Comparison of ENCODE assay signal across 9 cellular contexts in genomic region chr3:63960048-63960711, GRCh38. TPM values are rescaled to one million over a fixed set of nuclear protein-coding genes. Genes with fewer than 3 reads are reported as not detected.
DNase-seq lines count a peak whose midpoint lies in the region; ATAC-seq and TF ChIP-seq lines count a peak whose summit lies in the region.
"Had no signal": no experiment of that assay in that cellular context is flagged by ENCODE, and none has a peak within 500 bp of the region (broad histone marks: within the 10 kb centered on the region; RNA-seq: fewer than 3 reads in every experiment).

No MANE protein-coding gene starts in this region.

- H3K9me3 ChIP-seq in mesenchymal stem cell (ENCODE audit: control insufficient read depth, low read length): no peaks in the 10 kb centered on the region
- no peaks in the 10 kb centered on the region for H3K9me3 ChIP-seq in aorta (ENCODE audit: control insufficient read depth, low read length)

- H3K4me2 ChIP-seq in mesenchymal stem cell (ENCODE audit: low read length, poor library complexity, severe bottlenecking): peak overlapping the region; percentile 62

- H2AK5ac ChIP-seq in mesenchymal stem cell (ENCODE audit: low read length, severe bottlenecking): no peak overlapping the region

- WGBS in mesenchymal stem cell: 62% methylated on average over 6 of the region's 6 CpGs
- 4% methylated on average over 6 of the region's 6 CpGs for WGBS in aorta, 2 donors

- H3K4me3 ChIP-seq in cardiac fibroblast (replicated peaks in 1 of 2; ENCODE audit: low read depth in 2 of 2, low read length in 2 of 2) (peak overlapping the region; percentile 14 to 53), mesenchymal stem cell (ENCODE audit: insufficient read depth in 1 of 2, low read depth in 1 of 2, low read length in 2 of 2) (peak overlapping the region in 1 of 2 experiments; percentile 77), aorta (ENCODE audit: low read length in 2 of 2) (peak overlapping the region; percentile 39 to 77)

- peak overlapping the region; percentile 33 for H3K27ac Mint-ChIP-seq in T-helper 1 cell treated with Interleukin-12 subunit alpha and Interleukin-12 subunit beta and Interleukin-4 antibody, amounts not matched to agents 30 μg/mL and 1 μg/mL, for 36 hours

- peak; percentile 78 for ATAC-seq in aorta (ENCODE audit: low FRiP score)
- ATAC-seq in GM21576 (IDR thresholded peaks at IDR 0.05; ENCODE audit: unreplicated experiment): no peak

- peak overlapping the region in 1 of 2 experiments; percentile 35 for H3K4ac ChIP-seq in mesenchymal stem cell (ENCODE audit: low read depth in 1 of 2, low read length in 2 of 2)

- peak overlapping the region in 1 of 2 experiments; percentile 28 for H3K18ac ChIP-seq in mesenchymal stem cell (ENCODE audit: low read depth in 1 of 2, low read length in 2 of 2)

- peaks cover 34% of the 10 kb centered on the region for H3K4me1 Mint-ChIP-seq in T-helper 1 cell treated with Interleukin-12 subunit alpha and Interleukin-12 subunit beta and Interleukin-4 antibody, amounts not matched to agents 30 μg/mL and 1 μg/mL, for 36 hours (ENCODE audit: low read depth)

- no peaks in the 10 kb centered on the region for H3K9me3 Mint-ChIP-seq in T-helper 1 cell treated with Interleukin-12 subunit alpha and Interleukin-12 subunit beta and Interleukin-4 antibody, amounts not matched to agents 30 μg/mL and 1 μg/mL, for 36 hours

- peaks cover 18% of the 10 kb centered on the region for H3K79me1 ChIP-seq in mesenchymal stem cell (replicated peaks; ENCODE audit: low read length, poor library complexity, severe bottlenecking)

- H2AFZ ChIP-seq in mesenchymal stem cell (ENCODE audit: low read depth, low read length): no peak overlapping the region

- no peak overlapping the region for H2BK12ac ChIP-seq in mesenchymal stem cell (ENCODE audit: low read length in 2 of 2)

- no peak overlapping the region for H2BK120ac ChIP-seq in mesenchymal stem cell (ENCODE audit: low read depth, low read length)

- no peak overlapping the region for H4K91ac ChIP-seq in mesenchymal stem cell (ENCODE audit: low read length)

- H2BK5ac ChIP-seq in mesenchymal stem cell (ENCODE audit: low read depth, low read length, poor library complexity, severe bottlenecking): no peak overlapping the region

- no peak overlapping the region for H3K14ac ChIP-seq in mesenchymal stem cell (ENCODE audit: low read length in 2 of 2)

- no peak overlapping the region for H2BK15ac ChIP-seq in mesenchymal stem cell (ENCODE audit: low read depth, poor library complexity, severe bottlenecking)

- H3K27ac ChIP-seq in mesenchymal stem cell (ENCODE audit: low read length, poor library complexity, severe bottlenecking) (peak overlapping the region; percentile 31), aorta (ENCODE audit: low read depth in 1 of 2, low read length in 2 of 2) (peak overlapping the region; percentile 28 to 69)

- no peak for DNase-seq in T-helper 1 cell
- DNase-seq in NCI-H226: peak; percentile 52
- DNase-seq in cardiac fibroblast (ENCODE audit: low read depth in 2 of 2): peak; percentile 80 to 82
- DNase-seq in mesenchymal stem cell: peak; percentile 81
- peak; percentile 61 to 76 for DNase-seq in aorta
- DNase-seq in effector CD4-positive, alpha-beta T cell: no peak
- DNase-seq: DND-41 had no signal

- H3K27me3 ChIP-seq in mesenchymal stem cell (ENCODE audit: control insufficient read depth in 1 of 2, insufficient read depth in 1 of 2, low read length in 2 of 2): no peaks in the 10 kb centered on the region
- no peaks in the 10 kb centered on the region for H3K27me3 ChIP-seq in aorta (ENCODE audit: control insufficient read depth in 1 of 2, insufficient read depth in 2 of 2, low read length in 1 of 2)

- peak overlapping the region; percentile 87 for H4K8ac ChIP-seq in mesenchymal stem cell (ENCODE audit: low read length)

- H3K36me3 ChIP-seq in mesenchymal stem cell (ENCODE audit: control insufficient read depth in 1 of 2, insufficient read depth in 2 of 2, low read depth in 1 of 2, low read length in 2 of 2) (peaks cover 0 to 22% of the 10 kb centered on the region in 2 experiments), aorta (ENCODE audit: control insufficient read depth in 1 of 2, insufficient read depth in 2 of 2, low read length in 1 of 2) (no peaks in the 10 kb centered on the region)

- peak overlapping the region; percentile 85 for H3K9ac ChIP-seq in mesenchymal stem cell (ENCODE audit: low read length)

- peaks cover 8% of the 10 kb centered on the region for H3K36me3 Mint-ChIP-seq in T-helper 1 cell treated with Interleukin-12 subunit alpha and Interleukin-12 subunit beta and Interleukin-4 antibody, amounts not matched to agents 30 μg/mL and 1 μg/mL, for 36 hours (ENCODE audit: low read depth)

- H3K4me1 ChIP-seq in mesenchymal stem cell (ENCODE audit: control insufficient read depth, insufficient read depth, low read depth, low read length) (peaks cover 10% of the 10 kb centered on the region), aorta (ENCODE audit: control insufficient read depth in 1 of 2, insufficient read depth in 2 of 2, low read length in 2 of 2) (peaks cover 1 to 8% of the 10 kb centered on the region in 2 donors)

- no peak overlapping the region for H3K23ac ChIP-seq in mesenchymal stem cell (ENCODE audit: low read length in 2 of 2)

- no peaks in the 10 kb centered on the region for H3K27me3 Mint-ChIP-seq in T-helper 1 cell treated with Interleukin-12 subunit alpha and Interleukin-12 subunit beta and Interleukin-4 antibody, amounts not matched to agents 30 μg/mL and 1 μg/mL, for 36 hours (ENCODE audit: low read depth)

- intact Hi-C loops in aorta (cut with DNase I): no loop called here

- peak overlapping the region; percentile 40 for H3K4me3 Mint-ChIP-seq in T-helper 1 cell treated with Interleukin-12 subunit alpha and Interleukin-12 subunit beta and Interleukin-4 antibody, amounts not matched to agents 30 μg/mL and 1 μg/mL, for 36 hours

- TF ChIP-seq CTCF in cardiac fibroblast (IDR thresholded peaks at IDR 0.05; ENCODE audit: low read depth, low read length): no peak

RNA-seq across cellular contexts. Expression of gene SCAANT1, which starts 48.0 kb away (rescaled TPM):
- polyA plus RNA-seq in mesenchymal stem cell (2013, experiment 1 of 2): 0.88 TPM
- 0.63 TPM for polyA plus RNA-seq in mesenchymal stem cell (2013, experiment 2 of 2)
- total RNA-seq in aorta: not detected
- polyA plus RNA-seq in aorta: not detected

Comparison
In these comparisons a context has a peak if more than half of its experiments do, and no peak if none do; other contexts are left out.
1. DNase-seq: peak in NCI-H226 (single experiment), cardiac fibroblast (2 of 2), mesenchymal stem cell (single experiment) and aorta (2 of 2); none in T-helper 1 cell (0 of 5) and effector CD4-positive, alpha-beta T cell (single experiment).